16 cellular contexts compared by ENCODE assay signal in the genomic region with DNA sequence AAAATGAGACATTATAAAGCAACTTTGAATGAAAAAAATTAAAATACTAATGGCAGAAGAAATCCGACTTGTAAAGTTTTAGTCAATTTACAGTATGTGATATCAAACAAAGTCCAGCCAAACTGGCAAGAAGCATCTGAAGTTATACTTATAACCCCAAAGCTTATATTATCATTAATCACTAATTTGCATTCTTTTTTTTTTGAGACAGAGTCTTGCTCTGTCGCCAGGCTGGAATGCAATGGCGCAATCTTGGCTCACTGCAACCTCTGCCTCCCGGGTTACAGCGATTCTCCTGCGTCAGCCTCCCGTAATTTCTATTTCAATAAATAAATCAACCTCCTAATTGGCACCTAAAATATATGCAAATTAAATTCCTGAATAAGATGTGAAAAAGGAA.
"Had no signal": no experiment of that assay in that cellular context is flagged by ENCODE, and none has a peak within 500 bp of the region (broad histone marks: within the 10 kb centered on the region; RNA-seq: fewer than 3 reads in every experiment).

No MANE protein-coding gene starts in this region.

- H3K27me3 Mint-ChIP-seq: activated naive CD8-positive, alpha-beta T cell; progenitor cell of endocrine pancreas; stimulated activated naive B cell treated with anti-CD40 and anti-IgM and Interleukin-4, amounts not matched to agents 10 μg/mL and 1 μg/mL and 100 μg/mL, for 72 hours had no signal

- H3K4me1 ChIP-seq: foreskin keratinocyte, tibial nerve had no signal

- DNase-seq: activated CD4-positive, alpha-beta T cell treated with anti-CD3 and anti-CD28 coated beads, Interleukin-2, amount 50 U/mL, for 48 hours; activated CD4-positive, CD25-positive, alpha-beta regulatory T cell treated with anti-CD3 and anti-CD28 coated beads, Interleukin-2, amount 50 U/mL, for 72 hours; activated gamma-delta T cell; activated T-cell treated with anti-CD3 and anti-CD28 coated beads, Interleukin-2, amount 50 U/mL, for 48 hours; effector CD4-positive, alpha-beta T cell; head of caudate nucleus; islet precursor cell; natural killer cell; right cardiac atrium; stimulated activated CD4-positive, alpha-beta T cell treated with anti-CD3 and anti-CD28 coated beads, Interleukin-2, amount 100 ng/mL, for 24 hours; stimulated activated naive B cell treated with anti-CD40 and anti-IgM and Interleukin-4, amounts not matched to agents 10 μg/mL and 1 μg/mL and 100 μg/mL, for 72 hours had no signal

- H3K4me3 Mint-ChIP-seq: activated naive CD8-positive, alpha-beta T cell; natural killer cell; stimulated activated naive B cell treated with anti-CD40 and anti-IgM and Interleukin-4, amounts not matched to agents 10 μg/mL and 1 μg/mL and 100 μg/mL, for 72 hours; T-helper 2 cell treated with Interferon-gamma antibody and Interleukin-4, amounts not matched to agents 5 μg/mL and 100 μg/mL, for 36 hours had no signal

- H3K27ac ChIP-seq: foreskin keratinocyte, tibial nerve had no signal

- H3K27ac Mint-ChIP-seq: activated naive CD8-positive, alpha-beta T cell; natural killer cell; progenitor cell of endocrine pancreas; stimulated activated naive B cell treated with anti-CD40 and anti-IgM and Interleukin-4, amounts not matched to agents 10 μg/mL and 1 μg/mL and 100 μg/mL, for 72 hours; T-helper 2 cell treated with Interferon-gamma antibody and Interleukin-4, amounts not matched to agents 5 μg/mL and 100 μg/mL, for 36 hours had no signal

- H3K27me3 ChIP-seq: foreskin keratinocyte, tibial nerve had no signal

- H3K4me3 ChIP-seq: tibial nerve had no signal

- H3K4me1 Mint-ChIP-seq: stimulated activated naive B cell treated with anti-CD40 and anti-IgM and Interleukin-4, amounts not matched to agents 10 μg/mL and 1 μg/mL and 100 μg/mL, for 72 hours had no signal
